In genomic region chr6:166275714-166276166, GRCh38 we compare ENCODE assay signal across 1 cellular context.
TF ChIP-seq lines count a peak whose summit lies in the region.

No MANE protein-coding gene starts in this region.

TF ChIP-seq in K562, 482 proteins besides CTCF, POLR2A, EP300 and RAD21 (continued from another document and continues in another):
- TF ChIP-seq ZNF398 (CRISPR knock-in tag; IDR thresholded peaks at IDR 0.05) = no peak
- 0 out of 2 replicates have a peak, but pooled peaks have one; percentile 7 for TF ChIP-seq CREM (IDR thresholded peaks at IDR 0.05; ENCODE audit: low read depth)
- TF ChIP-seq ZBTB7A (IDR thresholded peaks at IDR 0.05; ENCODE audit: borderline replicate concordance, control insufficient read depth, low read depth, low read length) = 0 out of 2 replicates have a peak, but pooled peaks have one; percentile 34
- no peak for TF ChIP-seq CBX3 (IDR thresholded peaks at IDR 0.05; ENCODE audit: borderline replicate concordance in 1 of 2, low read length in 2 of 2)
- no peak for TF ChIP-seq ZNF785 (CRISPR knock-in tag; IDR thresholded peaks at IDR 0.05)
- no peak for TF ChIP-seq ZNF583 (CRISPR knock-in tag; IDR thresholded peaks at IDR 0.05)
- no peak for TF ChIP-seq RBM25 (IDR thresholded peaks at IDR 0.05; ENCODE audit: low read depth, low read length, severe bottlenecking)
- TF ChIP-seq DLX4 (CRISPR knock-in tag; IDR thresholded peaks at IDR 0.05) = no peak
- TF ChIP-seq ZBTB8A (IDR thresholded peaks at IDR 0.05; ENCODE audit: partially characterized antibody) = no peak
- no peak for TF ChIP-seq ZNF184 (CRISPR knock-in tag; IDR thresholded peaks at IDR 0.05)
- no peak for TF ChIP-seq DPF2 (IDR thresholded peaks at IDR 0.05)
- no peak for TF ChIP-seq KAT8 (IDR thresholded peaks at IDR 0.05; ENCODE audit: low read depth)
- TF ChIP-seq ZBTB40 (IDR thresholded peaks at IDR 0.05) = no peak
- no peak for TF ChIP-seq ZBTB40 (CRISPR knock-in tag; IDR thresholded peaks at IDR 0.05)
- TF ChIP-seq TAF7 (tag; IDR thresholded peaks at IDR 0.05) = no peak
- no peak for TF ChIP-seq SRSF7 (optimal IDR thresholded peaks at IDR 0.05; ENCODE audit: low read depth, low read length)
- TF ChIP-seq ZEB2 (IDR thresholded peaks at IDR 0.05) = no peak
- no peak for TF ChIP-seq PML (IDR thresholded peaks at IDR 0.05; ENCODE audit: low read length)
- no peak for TF ChIP-seq ZZZ3 (IDR thresholded peaks at IDR 0.05)
- TF ChIP-seq RBBP5 (IDR thresholded peaks at IDR 0.05; ENCODE audit: borderline replicate concordance, insufficient read depth, low read length, poor library complexity, severe bottlenecking) = no peak
- TF ChIP-seq ZBTB26 (CRISPR knock-in tag; IDR thresholded peaks at IDR 0.05) = no peak
- no peak for TF ChIP-seq ZNF695 (CRISPR knock-in tag; IDR thresholded peaks at IDR 0.05)
- no peak for TF ChIP-seq MGA (IDR thresholded peaks at IDR 0.05)
- TF ChIP-seq CXXC5 (CRISPR knock-in tag; IDR thresholded peaks at IDR 0.05) = no peak
- TF ChIP-seq FOXA1 (IDR thresholded peaks at IDR 0.05; ENCODE audit: borderline replicate concordance) = no peak
- no peak for TF ChIP-seq MLX (CRISPR knock-in tag; conservative IDR thresholded peaks at IDR 0.05)
- no peak for TF ChIP-seq KLF13 (tag; IDR thresholded peaks at IDR 0.05; ENCODE audit: borderline replicate concordance, low read depth)
- 0 out of 2 replicates have a peak, but pooled peaks have one; percentile 36 for TF ChIP-seq ZKSCAN1 (IDR thresholded peaks at IDR 0.05; ENCODE audit: low read depth, low read length)
